8 cellular contexts compared by ENCODE assay signal in the genomic region with DNA sequence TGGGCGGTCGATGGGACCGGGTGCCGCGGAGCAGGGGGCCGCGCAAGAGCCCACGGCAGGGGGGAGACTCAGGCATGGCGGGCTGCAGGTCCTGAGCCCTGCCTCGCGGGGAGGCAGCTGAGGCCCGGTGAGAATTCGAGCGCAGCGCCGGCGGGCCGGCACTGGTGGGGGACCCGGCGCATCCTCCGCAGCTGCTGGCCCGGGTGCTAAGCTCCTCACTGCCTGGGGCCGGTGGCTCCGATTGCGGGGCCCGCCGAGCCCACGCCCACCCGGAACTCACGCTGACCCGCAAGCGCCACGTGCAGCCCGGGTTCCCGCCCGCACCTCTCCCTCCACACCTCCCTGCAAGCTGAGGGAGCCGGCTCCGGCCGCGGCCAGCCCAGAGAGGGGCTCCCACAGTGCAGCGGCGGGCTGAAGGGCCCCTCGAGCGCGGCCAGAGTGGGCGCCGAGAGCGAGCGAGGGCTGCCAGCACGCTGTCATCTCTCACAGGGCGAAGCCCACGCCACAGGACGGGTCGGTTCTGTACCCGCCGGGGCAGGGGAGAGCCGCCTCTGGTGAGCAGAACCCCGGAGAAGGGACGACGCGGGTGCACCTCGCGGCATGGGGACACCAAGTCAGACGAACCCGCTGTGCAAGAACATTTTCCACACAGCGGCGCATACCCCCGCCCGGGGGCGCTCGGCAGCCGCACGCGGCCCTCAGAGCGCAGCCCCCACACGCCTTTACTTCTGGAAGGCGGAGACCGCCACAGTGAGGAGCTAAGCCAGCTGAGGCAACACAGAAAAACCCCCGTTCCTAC. TPM values are rescaled to one million over a fixed set of nuclear protein-coding genes. Genes with fewer than 3 reads are reported as not detected.
DNase-seq lines count a peak whose midpoint lies in the region; ATAC-seq and TF ChIP-seq lines count a peak whose summit lies in the region.

No MANE protein-coding gene starts in this region.

- no peak for TF ChIP-seq CTCF in BJ (IDR thresholded peaks at IDR 0.05; ENCODE audit: insufficient read depth, low read depth, low read length)
- peak; percentile 70 for TF ChIP-seq CTCF in Loucy (conservative IDR thresholded peaks at IDR 0.05; ENCODE audit: low read length)
- TF ChIP-seq CTCF in cardiac fibroblast (IDR thresholded peaks at IDR 0.05; ENCODE audit: low read depth, low read length), result no peak

- H2AFZ ChIP-seq in Loucy (ENCODE audit: low read length), result peak overlapping the region; percentile 100

- no peaks in the 10 kb centered on the region for H3K9me3 ChIP-seq in Loucy (ENCODE audit: insufficient read depth, low read depth, low read length)
- H3K9me3 ChIP-seq in naive thymus-derived CD4-positive, alpha-beta T cell (ENCODE audit: control insufficient read depth in 2 of 3, low read length in 3 of 3), result no peaks in the 10 kb centered on the region

- peaks cover 0 to 2% (median 0%) of the 10 kb centered on the region in 11 donors for H3K9me3 Mint-ChIP-seq in naive thymus-derived CD4-positive, alpha-beta T cell

- H3K4me3 Mint-ChIP-seq in naive thymus-derived CD4-positive, alpha-beta T cell, result peak overlapping the region in 9 of 10 donors; percentile 82 to 97 (median 91)

- H3K9ac ChIP-seq in Loucy (ENCODE audit: low read depth, low read length, poor library complexity, severe bottlenecking), result peak overlapping the region; percentile 98

- H4K20me1 ChIP-seq in Loucy (ENCODE audit: insufficient read depth, low read length, poor library complexity, severe bottlenecking), result peaks cover 36% of the 10 kb centered on the region

- H3K4me1 Mint-ChIP-seq in naive thymus-derived CD4-positive, alpha-beta T cell, result peaks cover 19 to 40% (median 29%) of the 10 kb centered on the region in 7 donors

- peaks cover 0 to 8% (median 0%) of the 10 kb centered on the region in 5 donors for H3K36me3 Mint-ChIP-seq in naive thymus-derived CD4-positive, alpha-beta T cell

- peaks cover 35% of the 10 kb centered on the region for H3K4me1 ChIP-seq in Loucy (ENCODE audit: insufficient read depth, low read length, poor library complexity, severe bottlenecking)
- H3K4me1 ChIP-seq in naive thymus-derived CD4-positive, alpha-beta T cell (ENCODE audit: control insufficient read depth in 2 of 2, insufficient read depth in 2 of 2, low read length in 2 of 2), result peaks cover 14 to 29% of the 10 kb centered on the region in 2 donors

- H3K4me2 ChIP-seq in Loucy (ENCODE audit: low read depth, low read length, poor library complexity, severe bottlenecking), result peak overlapping the region; percentile 93

- ATAC-seq in naive thymus-derived CD4-positive, alpha-beta T cell, result no peak
- no peak for ATAC-seq in HG03432 (IDR thresholded peaks at IDR 0.05; ENCODE audit: unreplicated experiment)

- H3K27ac Mint-ChIP-seq in naive thymus-derived CD4-positive, alpha-beta T cell, result peak overlapping the region in 7 of 9 donors; percentile 79 to 94 (median 92)

- CTCF ChIA-PET in BJ (lab: Yijun Ruan, JAX), result interaction anchor here (0.6 to 7.5 kb wide), 10 partner anchors 15 to 145 kb away, joined by 3 to 49 read pairs (median 6); a partner anchor contains a TSS
- CTCF ChIA-PET in naive thymus-derived CD4-positive, alpha-beta T cell (lab: Charles Lee), result interaction anchor here (1.1 to 1.7 kb wide), 5 partner anchors 15 to 74 kb away, joined by 4 to 9 read pairs (median 7); no protein-coding TSS in a partner anchor

- H3K4me3 ChIP-seq in BJ (ENCODE audit: low read depth, low read length) (peak overlapping the region; percentile 97), Loucy (ENCODE audit: low read length, poor library complexity, severe bottlenecking) (peak overlapping the region; percentile 98), cardiac fibroblast (replicated peaks in 1 of 2; ENCODE audit: low read depth in 2 of 2, low read length in 2 of 2) (peak overlapping the region; percentile 40 to 99)
- peak overlapping the region; percentile 91 for H3K4me3 ChIP-seq in naive thymus-derived CD4-positive, alpha-beta T cell (ENCODE audit: low read length)

- H3K27me3 ChIP-seq in BJ (ENCODE audit: control insufficient read depth, insufficient read depth, low read length) (no peaks in the 10 kb centered on the region), Loucy (ENCODE audit: insufficient read depth, low read length, poor library complexity, severe bottlenecking) (no peaks in the 10 kb centered on the region)
- no peaks in the 10 kb centered on the region for H3K27me3 ChIP-seq in naive thymus-derived CD4-positive, alpha-beta T cell (ENCODE audit: control insufficient read depth in 2 of 2, insufficient read depth in 2 of 2, low read length in 2 of 2)

- no peak for DNase-seq in BJ (ENCODE audit: low read depth)
- no peak for DNase-seq in cardiac fibroblast (ENCODE audit: low read depth in 2 of 2)
- peak in 1 of 9 donors; percentile 37 for DNase-seq in naive thymus-derived CD4-positive, alpha-beta T cell
- no peak for DNase-seq in DMS 273 treated with DMSO at 0.1 percent for 48 hours (lab: John Stamatoyannopoulos, UW)
- no peak for DNase-seq in HK-2 (ENCODE audit: unreplicated experiment)
- DNase-seq in cerebellum (ENCODE audit: low spot score), result no peak

- H3K27ac ChIP-seq in naive thymus-derived CD4-positive, alpha-beta T cell (ENCODE audit: low read depth, low read length), result peak overlapping the region; percentile 95

- POLR2A ChIA-PET in BJ (lab: Charles Lee), result no interaction called here
- POLR2A ChIA-PET in naive thymus-derived CD4-positive, alpha-beta T cell (lab: Charles Lee), result interaction anchor here (0.6 to 3.4 kb wide), 9 partner anchors 15 to 870 kb away, joined by 3 to 24 read pairs (median 4); a partner anchor contains a TSS

- no peaks in the 10 kb centered on the region for H3K9me2 ChIP-seq in Loucy (replicated peaks; ENCODE audit: low read depth, low read length)

- no peaks in the 10 kb centered on the region for H3K27me3 Mint-ChIP-seq in naive thymus-derived CD4-positive, alpha-beta T cell

- intact Hi-C loops in naive thymus-derived CD4-positive, alpha-beta T cell (cut with micrococcal nuclease), result loop anchor here (1.0 to 5.0 kb wide), 21 partner anchors 27 to 1419 kb away; a partner anchor contains a TSS

- H3K36me3 ChIP-seq in BJ (ENCODE audit: control insufficient read depth, insufficient read depth, low read length) (peaks cover 7% of the 10 kb centered on the region), Loucy (ENCODE audit: insufficient read depth, low read length) (peaks cover 9% of the 10 kb centered on the region; the same call in 1 of the 2 replicates)
- H3K36me3 ChIP-seq in naive thymus-derived CD4-positive, alpha-beta T cell (ENCODE audit: control insufficient read depth in 2 of 3, insufficient read depth in 3 of 3, low read length in 3 of 3), result peaks cover 0 to 28% (median 3%) of the 10 kb centered on the region in 3 experiments

- H3F3A ChIP-seq in Loucy (ENCODE audit: low read depth), result no peaks in the 10 kb centered on the region

- peaks cover 37% of the 10 kb centered on the region for H3K79me2 ChIP-seq in Loucy (ENCODE audit: insufficient read depth, low read length)

RNA-seq across cellular contexts. Expression of a gene that starts 1.2 kb away (rescaled TPM):
- 83.5 and 116 TPM in 2 replicates for polyA plus RNA-seq in BJ (2011; rRNA removed)
- 8.5 and 9.5 TPM in 2 replicates for polyA minus RNA-seq in BJ (2011; rRNA and poly(A)+ RNA removed)
- 10 to 100 TPM; 61.4 to 97.7 (median 77.4) TPM for total RNA-seq in naive thymus-derived CD4-positive, alpha-beta T cell
- polyA plus RNA-seq in naive thymus-derived CD4-positive, alpha-beta T cell, result 100 to 1,000 TPM; 269 to 276 TPM
- 16.9 TPM for total RNA-seq in cerebellum

RNA-seq across cellular contexts. Expression of a gene that starts 27.7 kb away (rescaled TPM):
- polyA plus RNA-seq in BJ (2011; rRNA removed), result 2.9 and 4.5 TPM in 2 replicates
- 1.0 and 4.5 TPM in 2 replicates for polyA minus RNA-seq in BJ (2011; rRNA and poly(A)+ RNA removed)
- 1 to 10 TPM in 4 of 5 experiments, under 1 TPM in 1; 0.73 to 4.8 (median 4.2) TPM for total RNA-seq in naive thymus-derived CD4-positive, alpha-beta T cell
- polyA plus RNA-seq in naive thymus-derived CD4-positive, alpha-beta T cell, result 1 to 10 TPM; 1.1 to 1.8 TPM
- total RNA-seq in cerebellum, result 1.9 TPM

RNA-seq across cellular contexts. Expression of a gene that starts 43.8 kb away (rescaled TPM):
- 152 and 226 TPM in 2 replicates for polyA plus RNA-seq in BJ (2011; rRNA removed)
- 161 and 254 TPM in 2 replicates for polyA minus RNA-seq in BJ (2011; rRNA and poly(A)+ RNA removed)
- 100 to 1,000 TPM in 1 of 5 experiments, 10 to 100 TPM in 4; 70.4 to 131 (median 88.9) TPM for total RNA-seq in naive thymus-derived CD4-positive, alpha-beta T cell
- polyA plus RNA-seq in naive thymus-derived CD4-positive, alpha-beta T cell, result 10 to 100 TPM in 1 of 2 donors, 1 to 10 TPM in 1; 6.8 to 12.3 TPM
- total RNA-seq in cerebellum, result 70.9 TPM

RNA-seq across cellular contexts. Expression of a gene that starts 49.2 kb away (rescaled TPM):
- 1.9 and 2.7 TPM in 2 replicates for polyA plus RNA-seq in BJ (2011; rRNA removed)
- 2.0 and 3.7 TPM in 2 replicates for polyA minus RNA-seq in BJ (2011; rRNA and poly(A)+ RNA removed)
- 10 to 100 TPM in 1 of 5 experiments, 1 to 10 TPM in 4; 3.5 to 11.3 (median 5.5) TPM for total RNA-seq in naive thymus-derived CD4-positive, alpha-beta T cell
- 1 to 10 TPM; 2.1 TPM for polyA plus RNA-seq in naive thymus-derived CD4-positive, alpha-beta T cell
- total RNA-seq in cerebellum, result 0.73 TPM
